Comparison of ENCODE assay signal across 8 cellular contexts in the genomic region with DNA sequence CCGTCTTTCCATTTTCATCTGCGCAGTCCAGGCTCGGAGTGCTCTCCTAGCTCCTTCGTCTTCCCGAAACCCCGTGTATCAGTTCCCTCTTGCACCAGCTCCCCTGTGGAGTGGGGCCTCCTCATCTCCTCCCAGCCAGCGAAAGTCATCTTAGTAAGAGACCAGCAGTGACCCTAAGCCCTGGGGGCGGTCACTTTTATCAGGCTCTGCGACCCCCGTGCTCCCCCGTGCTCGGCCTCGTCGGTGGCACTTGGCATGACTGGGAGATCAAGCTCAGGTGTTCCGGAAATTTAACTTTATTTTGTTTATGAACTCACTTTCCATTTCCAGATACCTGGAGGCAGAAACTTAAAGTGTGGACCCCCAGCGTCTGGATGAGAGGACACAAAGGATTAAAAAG. TPM values are rescaled to one million over a fixed set of nuclear protein-coding genes. Genes with fewer than 3 reads are reported as not detected.
DNase-seq lines count a peak whose midpoint lies in the region; ATAC-seq and TF ChIP-seq lines count a peak whose summit lies in the region.

No MANE protein-coding gene starts in this region.

- peak overlapping the region; percentile 23 for H3K4me3 ChIP-seq in mesodermal cell (ENCODE audit: extremely low read depth, insufficient read depth, low read length, poor library complexity, severe bottlenecking)
- peak overlapping the region; percentile 18 to 60 (median 40) for H3K4me3 ChIP-seq in transverse colon

- in situ Hi-C loops in transverse colon (cut with MboI; ENCODE audit: low pct_ligation_motif_present in 1 of 4, low pct_unique_long_range_greater_than_20kb in 1 of 4, low sequenced_read_pairs in 3 of 4) = no loop called here

- peak overlapping the region; percentile 64 for H3K4me3 Mint-ChIP-seq in activated naive CD4-positive, alpha-beta T cell treated with anti-CD3 and anti-CD28 coated beads for 36 hours
- H3K4me3 Mint-ChIP-seq in brain = peak overlapping the region in 3 of 5 experiments; percentile 68 to 78 (median 75)

- peaks cover 2% of the 10 kb centered on the region for H3K4me1 ChIP-seq in mesodermal cell (ENCODE audit: control insufficient read depth, insufficient read depth, low read length, poor library complexity, severe bottlenecking)
- H3K4me1 ChIP-seq in transverse colon = peaks cover 0 to 11% (median 5%) of the 10 kb centered on the region in 4 donors

- H3K4me1 Mint-ChIP-seq in activated naive CD4-positive, alpha-beta T cell treated with anti-CD3 and anti-CD28 coated beads for 36 hours (ENCODE audit: low read depth) = peaks cover 10% of the 10 kb centered on the region
- peaks cover 18% of the 10 kb centered on the region for H3K4me1 Mint-ChIP-seq in brain

- TF ChIP-seq CTCF in brain (conservative IDR thresholded peaks at IDR 0.05) = no peak
- no peak for TF ChIP-seq CTCF in transverse colon (IDR thresholded peaks at IDR 0.05)

- intact Hi-C loops in activated naive CD4-positive, alpha-beta T cell treated with anti-CD3 and anti-CD28 coated beads for 36 hours (cut with micrococcal nuclease) = no loop called here
- intact Hi-C loops in transverse colon (cut with DNase I; ENCODE audit: low total_unique reads) = no loop called here

- no peak for DNase-seq in activated naive CD4-positive, alpha-beta T cell treated with anti-CD3 and anti-CD28 coated beads for 36 hours
- no peak for DNase-seq in activated naive CD4-positive, alpha-beta T cell treated with anti-CD3 and anti-CD28 coated beads, Interleukin-2, amount 50 U/mL, for 72 hours (ENCODE audit: low spot score in 2 of 2)
- no peak for DNase-seq in transverse colon
- DNase-seq in retina = no peak

- peaks cover 4% of the 10 kb centered on the region for H3K9me3 Mint-ChIP-seq in activated naive CD4-positive, alpha-beta T cell treated with anti-CD3 and anti-CD28 coated beads for 36 hours
- peaks cover 0 to 14% of the 10 kb centered on the region in 2 donors for H3K9me3 Mint-ChIP-seq in activated naive CD4-positive, alpha-beta T cell treated with anti-CD3 and anti-CD28 coated beads, Interleukin-2, amount 50 U/mL, for 72 hours
- peaks cover 11 to 24% (median 21%) of the 10 kb centered on the region in 5 experiments for H3K9me3 Mint-ChIP-seq in brain

- H3K27me3 ChIP-seq in transverse colon = no peaks in the 10 kb centered on the region

- peaks cover 14% of the 10 kb centered on the region for H3K27me3 Mint-ChIP-seq in activated naive CD4-positive, alpha-beta T cell treated with anti-CD3 and anti-CD28 coated beads for 36 hours (ENCODE audit: low read depth)
- H3K27me3 Mint-ChIP-seq in brain = no peaks in the 10 kb centered on the region

- H3K36me3 Mint-ChIP-seq in activated naive CD4-positive, alpha-beta T cell treated with anti-CD3 and anti-CD28 coated beads for 36 hours (ENCODE audit: low read depth) = no peaks in the 10 kb centered on the region
- H3K36me3 Mint-ChIP-seq in activated naive CD4-positive, alpha-beta T cell treated with anti-CD3 and anti-CD28 coated beads, Interleukin-2, amount 50 U/mL, for 72 hours = peaks cover 5 to 21% of the 10 kb centered on the region in 2 donors
- H3K36me3 Mint-ChIP-seq in brain = no peaks in the 10 kb centered on the region

- 86 to 90% methylated on average over 12 to 16 of the region's 16 CpGs for WGBS in mesodermal cell (ENCODE audit: insufficient coverage in 2 of 2), 2 experiments
- 67 to 79% methylated on average over 3 to 16 of the region's 16 CpGs for WGBS in transverse colon (ENCODE audit: low coverage in 1 of 2), 2 donors

- H3K27ac ChIP-seq in mesodermal cell (ENCODE audit: low read depth, low read length, severe bottlenecking) (no peak overlapping the region), transverse colon (peak overlapping the region in 1 of 4 donors; percentile 15)

- no peak for ATAC-seq in activated naive CD4-positive, alpha-beta T cell treated with anti-CD3 and anti-CD28 coated beads, Interleukin-2, amount 50 U/mL, for 72 hours
- ATAC-seq in HG03159 (IDR thresholded peaks at IDR 0.05; ENCODE audit: unreplicated experiment) (no peak), HG03457 (IDR thresholded peaks at IDR 0.05; ENCODE audit: unreplicated experiment) (no peak)

- H3K36me3 ChIP-seq in mesodermal cell (ENCODE audit: control insufficient read depth, insufficient read depth, low read length) = no peaks in the 10 kb centered on the region
- no peaks in the 10 kb centered on the region for H3K36me3 ChIP-seq in transverse colon

- H3K27ac Mint-ChIP-seq in activated naive CD4-positive, alpha-beta T cell treated with anti-CD3 and anti-CD28 coated beads for 36 hours = no peak overlapping the region
- no peak overlapping the region for H3K27ac Mint-ChIP-seq in activated naive CD4-positive, alpha-beta T cell treated with anti-CD3 and anti-CD28 coated beads, Interleukin-2, amount 50 U/mL, for 72 hours
- peak overlapping the region in 2 of 5 experiments; percentile 4 to 30 for H3K27ac Mint-ChIP-seq in brain

- TF ChIP-seq EP300 in transverse colon (IDR thresholded peaks at IDR 0.05; ENCODE audit: low read depth) = no peak

- CTCF ChIA-PET in activated naive CD4-positive, alpha-beta T cell treated with anti-CD3 and anti-CD28 coated beads for 36 hours (lab: Charles Lee) = interaction anchor here (3.3 kb wide), 1 partner anchor 16 kb away, joined by 12 read pairs; no protein-coding TSS in a partner anchor

- TF ChIP-seq POLR2A in transverse colon (IDR thresholded peaks at IDR 0.05) = no peak

- H3K9me3 ChIP-seq in mesodermal cell (ENCODE audit: control insufficient read depth, low read length) (peaks cover 8% of the 10 kb centered on the region), transverse colon (no peaks in the 10 kb centered on the region)

RNA-seq across cellular contexts. Expression of a gene that starts 0.6 kb away (rescaled TPM):
- 1 to 10 TPM; 1.3 to 1.5 TPM for total RNA-seq in activated naive CD4-positive, alpha-beta T cell treated with anti-CD3 and anti-CD28 coated beads for 36 hours
- total RNA-seq in activated naive CD4-positive, alpha-beta T cell treated with anti-CD3 and anti-CD28 coated beads, Interleukin-2, amount 50 U/mL, for 72 hours = 1 to 10 TPM in 1 of 2 donors, under 1 TPM in 1; 0.41 to 1.8 TPM
- polyA plus RNA-seq in brain (ENCODE audit: insufficient read depth, low read depth, low replicate concordance) = 19.5 TPM
- 5.0 TPM for polyA plus RNA-seq in mesodermal cell (2013, experiment 1 of 2)
- polyA plus RNA-seq in mesodermal cell (2013, experiment 2 of 2) = 4.0 TPM
- total RNA-seq in transverse colon = 1 to 10 TPM in 3 of 4 donors, under 1 TPM in 1; 0.75 to 5.7 (median 4.0) TPM
